25 cellular contexts compared by ENCODE assay signal in the genomic region with DNA sequence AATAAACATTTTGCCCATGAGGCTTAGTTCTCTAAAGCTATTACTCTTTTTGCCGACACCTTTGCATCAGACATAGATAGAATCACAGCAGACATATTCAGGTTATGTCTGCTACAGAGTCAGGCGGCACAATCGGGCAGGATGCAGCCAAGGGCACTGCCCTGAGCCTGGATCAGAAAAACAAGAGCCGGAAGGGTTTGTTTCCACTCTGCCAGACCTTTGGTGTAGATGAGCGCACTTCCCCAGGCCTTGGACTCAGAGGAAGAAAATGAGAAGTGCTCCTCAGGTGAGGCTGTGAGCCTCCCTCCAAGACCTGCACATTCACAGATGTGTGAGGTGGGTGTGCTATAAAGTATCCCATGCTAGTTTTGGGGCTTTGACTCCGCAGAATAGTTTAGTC. TPM values are rescaled to one million over a fixed set of nuclear protein-coding genes. Genes with fewer than 3 reads are reported as not detected.
"Had no signal": no experiment of that assay in that cellular context is flagged by ENCODE, and none has a peak within 500 bp of the region (broad histone marks: within the 10 kb centered on the region; RNA-seq: fewer than 3 reads in every experiment).

No MANE protein-coding gene starts in this region.

- H3K27ac ChIP-seq: colonic mucosa, hepatocyte, lower lobe of right lung, neutrophil, pancreas, WERI-Rb-1 had no signal

- FAIRE-seq: pancreas, TTC549 had no signal

- DNase-seq: activated CD4-positive, alpha-beta T cell treated with anti-CD3 and anti-CD28 coated beads, Interleukin-2, amount 10 ng/mL, durations not matched to agents 7 days and 5 days; activated CD4-positive, CD25-positive, alpha-beta regulatory T cell treated with anti-CD3 and anti-CD28 coated beads, Interleukin-2, amount 50 U/mL, for 72 hours; activated CD8-positive, alpha-beta T cell treated with anti-CD3 and anti-CD28 coated beads, Interleukin-2, amount 10 ng/mL, durations not matched to agents 7 days and 5 days; activated T-cell treated with anti-CD3 and anti-CD28 coated beads, Interleukin-2, amount 50 U/mL, for 1 hour; colonic mucosa; erythroblast; foreskin melanocyte; glutamatergic neuron; immature natural killer cell; lower lobe of right lung; pancreas; right cardiac atrium; stimulated activated CD4-positive, alpha-beta T cell treated with anti-CD3 and anti-CD28 coated beads, Interleukin-2, amount 100 ng/mL, for 24 hours; stimulated activated naive CD8-positive, alpha-beta T cell treated with anti-CD3 and anti-CD28 coated beads, Interleukin-15, amount 100 ng/mL, for 72 hours; T-cell; trophoblast cell; uterus; WERI-Rb-1 had no signal

- ATAC-seq: activated CD8-positive, alpha-beta T cell treated with anti-CD3 and anti-CD28 coated beads, Interleukin-2, amount 10 ng/mL, durations not matched to agents 7 days and 5 days; activated naive CD4-positive, alpha-beta T cell treated with anti-CD3 and anti-CD28 coated beads, Interleukin-2, amount 50 U/mL, for 72 hours; left lobe of liver; lower lobe of right lung; pancreas; stimulated activated effector memory CD8-positive, alpha-beta T cell treated with anti-CD3 and anti-CD28 coated beads, Interleukin-12 subunit alpha, Interleukin-12 subunit beta, amount 100 ng/mL, for 72 hours; stimulated activated naive CD8-positive, alpha-beta T cell treated with anti-CD3 and anti-CD28 coated beads, Interleukin-15, amount 100 ng/mL, for 72 hours; T-cell had no signal

- H3K4me2 ChIP-seq: hepatocyte had no signal

- H3K9me3 ChIP-seq: breast epithelium, colonic mucosa, lower lobe of right lung, neutrophil, pancreas, uterus had no signal

- H3K27me3 ChIP-seq: breast epithelium, colonic mucosa, hepatocyte, neutrophil, pancreas, uterus had no signal

- H3K4me3 ChIP-seq: breast epithelium, colonic mucosa, hepatocyte, lower lobe of right lung, pancreas, uterus had no signal

- H3K4me1 ChIP-seq: breast epithelium, colonic mucosa had no signal

- H3K36me3 ChIP-seq: breast epithelium, colonic mucosa, lower lobe of right lung, neutrophil, pancreas, uterus, WERI-Rb-1 had no signal

- H2AFZ ChIP-seq: hepatocyte had no signal

RNA-seq across cellular contexts. Expression of gene GNG12, which starts 43.7 kb away (rescaled TPM):
- total RNA-seq: activated CD8-positive, alpha-beta T cell treated with anti-CD3 and anti-CD28 coated beads, Interleukin-2, amount 10 ng/mL, durations not matched to agents 7 days and 5 days had no signal
